Comparison of ENCODE assay signal across 17 cellular contexts in genomic region chr3:67598814-67599556, GRCh38. TPM values are rescaled to one million over a fixed set of nuclear protein-coding genes. Genes with fewer than 3 reads are reported as not detected.
DNase-seq lines count a peak whose midpoint lies in the region; ATAC-seq and TF ChIP-seq lines count a peak whose summit lies in the region.
"Had no signal": no experiment of that assay in that cellular context is flagged by ENCODE, and none has a peak within 500 bp of the region (broad histone marks: within the 10 kb centered on the region; RNA-seq: fewer than 3 reads in every experiment).

No MANE protein-coding gene starts in this region.

- no peak for DNase-seq in activated T-cell treated with anti-CD3 and anti-CD28 coated beads, Interleukin-2, amount 50 U/mL, for 24 hours
- no peak for DNase-seq in activated T-cell treated with anti-CD3 and anti-CD28 coated beads, Interleukin-2, amount 50 U/mL, for 1 hour
- peak; percentile 13 for DNase-seq in NCI-H69 (lab: John Stamatoyannopoulos, UW)
- DNase-seq in activated naive CD8-positive, alpha-beta T cell treated with anti-CD3 and anti-CD28 coated beads, Interleukin-2, amount 10 ng/mL, durations not matched to agents 7 days and 5 days, result no peak
- DNase-seq in stimulated activated naive CD8-positive, alpha-beta T cell treated with anti-CD3 and anti-CD28 coated beads, Interleukin-15, Interleukin-2, amounts not matched to agents 100 U/mL and 50 U/mL, for 24 hours, result no peak
- no peak for DNase-seq in testis
- no peak for DNase-seq in dermis blood vessel endothelial cell
- DNase-seq: COR-L47, GF-D8, GOT3, NCI-H1048, NCI-H1436 treated with DMSO at 0.1 percent for 48 hours, NCI-H2029 treated with DMSO at 0.1 percent for 48 hours, NCI-H510A, PC-9 had no signal

- ATAC-seq in activated naive CD8-positive, alpha-beta T cell treated with anti-CD3 and anti-CD28 coated beads, Interleukin-2, amount 10 ng/mL, durations not matched to agents 7 days and 5 days (ENCODE audit: low read depth), result no peak
- ATAC-seq in stimulated activated naive CD8-positive, alpha-beta T cell treated with anti-CD3 and anti-CD28 coated beads, Interleukin-15, Interleukin-2, amounts not matched to agents 100 U/mL and 50 U/mL, for 24 hours, result peak; percentile 32
- ATAC-seq in HG02642 (IDR thresholded peaks at IDR 0.05; ENCODE audit: poor library complexity, unreplicated experiment), result no peak

- POLR2A ChIA-PET in activated naive CD8-positive, alpha-beta T cell treated with anti-CD3 and anti-CD28 coated beads, Interleukin-2, amount 10 ng/mL, durations not matched to agents 7 days and 5 days (lab: Charles Lee), result no interaction called here

- no peaks in the 10 kb centered on the region for H3K9me3 ChIP-seq in testis
- H3K9me3 ChIP-seq: BLaER1 had no signal

- peaks cover 79% of the 10 kb centered on the region for H3K36me3 Mint-ChIP-seq in activated T-cell treated with anti-CD3 and anti-CD28 coated beads, Interleukin-2, amount 50 U/mL, for 24 hours (ENCODE audit: low read depth)
- peaks cover 55% of the 10 kb centered on the region for H3K36me3 Mint-ChIP-seq in activated naive CD8-positive, alpha-beta T cell treated with anti-CD3 and anti-CD28 coated beads, Interleukin-2, amount 10 ng/mL, durations not matched to agents 7 days and 5 days

- H3K27me3 ChIP-seq in testis, result no peaks in the 10 kb centered on the region
- H3K27me3 ChIP-seq: BLaER1 had no signal

- no peak overlapping the region for H3K4me3 ChIP-seq in testis
- H3K4me3 ChIP-seq: BLaER1, PC-9 had no signal

- H3K4me1 ChIP-seq in testis, result no peaks in the 10 kb centered on the region

- H3K27ac Mint-ChIP-seq in activated T-cell treated with anti-CD3 and anti-CD28 coated beads, Interleukin-2, amount 50 U/mL, for 24 hours, result peak overlapping the region; percentile 34
- H3K27ac Mint-ChIP-seq in activated naive CD8-positive, alpha-beta T cell treated with anti-CD3 and anti-CD28 coated beads, Interleukin-2, amount 10 ng/mL, durations not matched to agents 7 days and 5 days, result peak overlapping the region; percentile 30

- no peak for TF ChIP-seq CTCF in testis (IDR thresholded peaks at IDR 0.05)

- no peak overlapping the region for H3K27ac ChIP-seq in testis
- H3K27ac ChIP-seq: BLaER1, PC-9 had no signal

- intact Hi-C loops in testis (cut with DNase I; ENCODE audit: low total_unique reads), result no loop called here

- H3K4me3 Mint-ChIP-seq in activated T-cell treated with anti-CD3 and anti-CD28 coated beads, Interleukin-2, amount 50 U/mL, for 24 hours, result no peak overlapping the region
- no peak overlapping the region for H3K4me3 Mint-ChIP-seq in activated naive CD8-positive, alpha-beta T cell treated with anti-CD3 and anti-CD28 coated beads, Interleukin-2, amount 10 ng/mL, durations not matched to agents 7 days and 5 days

- 95% methylated on average over 8 of the region's 8 CpGs for WGBS in testis, 2 donors

- no peaks in the 10 kb centered on the region for H3K9me3 Mint-ChIP-seq in activated T-cell treated with anti-CD3 and anti-CD28 coated beads, Interleukin-2, amount 50 U/mL, for 24 hours
- H3K9me3 Mint-ChIP-seq in activated naive CD8-positive, alpha-beta T cell treated with anti-CD3 and anti-CD28 coated beads, Interleukin-2, amount 10 ng/mL, durations not matched to agents 7 days and 5 days, result no peaks in the 10 kb centered on the region

- TF ChIP-seq POLR2A in testis (IDR thresholded peaks at IDR 0.05), result no peak

- H3K36me3 ChIP-seq in testis (ENCODE audit: low read depth, missing control alignments), result no peaks in the 10 kb centered on the region
- H3K36me3 ChIP-seq: BLaER1 had no signal

- no peaks in the 10 kb centered on the region for H3K27me3 Mint-ChIP-seq in activated T-cell treated with anti-CD3 and anti-CD28 coated beads, Interleukin-2, amount 50 U/mL, for 24 hours
- H3K27me3 Mint-ChIP-seq in activated naive CD8-positive, alpha-beta T cell treated with anti-CD3 and anti-CD28 coated beads, Interleukin-2, amount 10 ng/mL, durations not matched to agents 7 days and 5 days, result no peaks in the 10 kb centered on the region

- H3K4me1 Mint-ChIP-seq in activated T-cell treated with anti-CD3 and anti-CD28 coated beads, Interleukin-2, amount 50 U/mL, for 24 hours (ENCODE audit: low read depth), result peaks cover 85% of the 10 kb centered on the region
- H3K4me1 Mint-ChIP-seq in activated naive CD8-positive, alpha-beta T cell treated with anti-CD3 and anti-CD28 coated beads, Interleukin-2, amount 10 ng/mL, durations not matched to agents 7 days and 5 days, result peaks cover 61% of the 10 kb centered on the region

RNA-seq across cellular contexts. Expression of gene SUCLG2, which starts 55.4 kb away (rescaled TPM):
- 10 to 100 TPM; 64.0 to 68.2 TPM for total RNA-seq in activated naive CD8-positive, alpha-beta T cell treated with anti-CD3 and anti-CD28 coated beads, Interleukin-2, amount 10 ng/mL, durations not matched to agents 7 days and 5 days
- total RNA-seq in testis (10 to 100 TPM; 18.0 to 23.8 TPM), dermis blood vessel endothelial cell (33.2 and 59.1 TPM in 2 replicates)
- polyA plus RNA-seq in testis (ENCODE audit: insufficient read depth, low read depth, low replicate concordance), result 28.7 TPM
